Comparison of ENCODE assay signal across 8 cellular contexts in the genomic region with DNA sequence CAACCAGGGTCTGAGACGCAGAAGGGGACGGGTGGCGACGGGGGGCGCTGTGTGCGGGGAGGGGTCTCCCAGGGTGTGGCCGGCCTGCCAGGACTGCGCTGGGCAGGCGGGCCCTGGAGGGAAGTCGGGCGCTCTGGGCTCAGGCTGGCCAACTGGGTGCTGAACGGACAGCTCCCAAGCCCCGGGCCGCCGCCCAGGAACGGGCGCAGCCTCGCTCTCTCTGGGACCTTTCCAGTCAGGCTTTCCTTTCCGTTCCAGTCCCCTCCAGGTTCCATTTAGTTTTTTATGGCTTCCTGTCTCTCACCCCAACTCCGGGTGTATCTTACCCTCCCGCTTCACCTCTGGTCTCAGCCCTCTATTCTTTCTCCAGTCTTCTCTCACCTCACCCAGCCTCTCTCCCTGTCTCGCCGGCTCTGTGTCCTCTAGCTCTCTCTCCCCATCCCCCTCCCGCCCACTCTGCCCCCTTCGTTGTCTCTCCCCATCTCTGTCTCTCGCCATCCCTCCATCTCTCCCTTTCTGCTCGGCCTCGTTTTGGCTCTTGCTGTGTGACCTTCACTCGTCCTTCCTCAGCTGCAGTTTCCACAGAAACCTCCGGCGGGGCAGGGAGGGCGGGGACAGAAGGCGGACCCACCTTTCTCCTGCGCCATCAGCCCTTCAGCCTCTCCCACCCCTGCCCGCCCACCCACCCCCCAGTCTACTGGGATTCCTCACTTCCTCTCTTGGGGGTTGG. TPM values are rescaled to one million over a fixed set of nuclear protein-coding genes. Genes with fewer than 3 reads are reported as not detected.
DNase-seq lines count a peak whose midpoint lies in the region; ATAC-seq, FAIRE-seq and TF ChIP-seq lines count a peak whose summit lies in the region.

No MANE protein-coding gene starts in this region.

- in situ Hi-C loops in HAP-1 (cut with MboI; ENCODE audit: low sequenced_read_pairs): no loop called here

- 4% methylated on average over 33 of the region's 35 CpGs for WGBS in A549 (ENCODE audit: missing lambda C conversion rate)
- 2 to 3% methylated on average over 35 of the region's 35 CpGs for WGBS in thyroid gland, 2 donors

- TF ChIP-seq POLR2A in A549 (IDR thresholded peaks at IDR 0.05; ENCODE audit: low read length) (no peak), thyroid gland (IDR thresholded peaks at IDR 0.05) (no peak)

- CTCF ChIA-PET in A549 (lab: Yijun Ruan, JAX) (interaction anchor here (0.7 to 14.8 kb wide), 11 partner anchors 11 to 290 kb away, joined by 3 to 344 read pairs (median 4); no protein-coding TSS in a partner anchor), T-cell (lab: Charles Lee) (interaction anchor here in 1 of 2 donors (0.6 kb wide), 1 partner anchor 11 kb away, joined by 3 read pairs; no protein-coding TSS in a partner anchor)

- peak; percentile 82 for FAIRE-seq in A549 (lab: Jason Lieb, UNC)

- H3K36me3 Mint-ChIP-seq in T-cell: no peaks in the 10 kb centered on the region

- DNase-seq in A549 (ENCODE audit: low read depth in 1 of 2, low spot score in 1 of 2) (peak; percentile 69 to 95), HAP-1 (ENCODE audit: low spot score in 2 of 2) (peak; percentile 10 to 68), T-cell (peak in 23 of 34 experiments; percentile 8 to 48 (median 30)), left lobe of liver (ENCODE audit: low spot score) (no peak), thyroid gland (peak; percentile 38 to 56), NCI-H510A treated with DMSO at 0.1 percent for 48 hours (lab: John Stamatoyannopoulos, UW) (no peak)
- peak; percentile 21 for DNase-seq in central memory CD4-positive, alpha-beta T cell

- H3K27me3 ChIP-seq in HAP-1 (ENCODE audit: low read depth) (peaks cover 13% of the 10 kb centered on the region), thyroid gland (peaks cover 14% of the 10 kb centered on the region)

- peaks cover 39 to 52% (median 45%) of the 10 kb centered on the region in 3 donors for H3K4me1 Mint-ChIP-seq in T-cell

- TF ChIP-seq CTCF in A549 (IDR thresholded peaks at IDR 0.05): no peak
- no peak for TF ChIP-seq CTCF in thyroid gland (IDR thresholded peaks at IDR 0.05)

- H3K4me3 Mint-ChIP-seq in T-cell: peak overlapping the region in 2 of 3 donors; percentile 31 to 50

- peaks cover 60 to 74% of the 10 kb centered on the region in 2 donors for H3K27me3 Mint-ChIP-seq in T-cell

- H3K4me1 ChIP-seq in A549 (peaks cover 30% of the 10 kb centered on the region), HAP-1 (no peaks in the 10 kb centered on the region), thyroid gland (peaks cover 0 to 12% of the 10 kb centered on the region in 2 donors)

- POLR2A ChIA-PET in A549 (lab: Yijun Ruan, JAX) (interaction anchor here (0.7 to 1.0 kb wide), 2 partner anchors 13 to 38 kb away, joined by 3 read pairs; a partner anchor contains a TSS), T-cell (lab: Charles Lee) (interaction anchor here in 1 of 2 donors (0.7 kb wide), 1 partner anchor 77 kb away, joined by 4 read pairs; no protein-coding TSS in a partner anchor)

- TF ChIP-seq RAD21 in A549 (conservative IDR thresholded peaks at IDR 0.05 in 1 of 2, IDR thresholded peaks at IDR 0.05 in 1 of 2): no peak

- H3K9me3 ChIP-seq in A549: no peaks in the 10 kb centered on the region
- no peaks in the 10 kb centered on the region for H3K9me3 ChIP-seq in HAP-1
- H3K9me3 ChIP-seq in thyroid gland: no peaks in the 10 kb centered on the region

- no peak overlapping the region for H3K27ac ChIP-seq in A549
- H3K27ac ChIP-seq in thyroid gland: no peak overlapping the region

- ATAC-seq in A549 (peak; percentile 57 to 76), T-cell (replicated peaks in 1 of 4) (peak in 1 of 4 experiments; percentile 28), left lobe of liver (peak; percentile 69), GM18868 (IDR thresholded peaks at IDR 0.05; ENCODE audit: unreplicated experiment) (no peak)

- TF ChIP-seq EP300 in A549 (IDR thresholded peaks at IDR 0.05): no peak

- intact Hi-C loops in thyroid gland (cut with DNase I): no loop called here

- peak overlapping the region; percentile 100 for H3K4me2 ChIP-seq in A549

- H3K4me3 ChIP-seq in A549 (peak overlapping the region; percentile 47), HAP-1 (no peak overlapping the region), thyroid gland (replicated peaks in 1 of 3) (no peak overlapping the region)

- H3K9me3 Mint-ChIP-seq in T-cell: no peaks in the 10 kb centered on the region

- H3K36me3 ChIP-seq in HAP-1 (replicated peaks): no peaks in the 10 kb centered on the region
- no peaks in the 10 kb centered on the region for H3K36me3 ChIP-seq in thyroid gland

- no peak overlapping the region for H3K27ac Mint-ChIP-seq in T-cell

TF ChIP-seq in A549, 52 proteins besides CTCF, POLR2A, EP300 and RAD21 (continues in another document):
- no peak for TF ChIP-seq RNF2 (IDR thresholded peaks at IDR 0.05; ENCODE audit: borderline replicate concordance, low read depth)
- peak; percentile 93; the same call in 1 of the 2 replicates for TF ChIP-seq EHMT2 (IDR thresholded peaks at IDR 0.05; ENCODE audit: low read depth)
- no peak for TF ChIP-seq ESRRA (IDR thresholded peaks at IDR 0.05; ENCODE audit: borderline replicate concordance, low read length)
- no peak for TF ChIP-seq ZFP36 (IDR thresholded peaks at IDR 0.05; ENCODE audit: borderline replicate concordance, partially characterized antibody)
- TF ChIP-seq FOSL2 (IDR thresholded peaks at IDR 0.05): no peak
- TF ChIP-seq FOSL2 (CRISPR knock-in tag; IDR thresholded peaks at IDR 0.05): no peak
- TF ChIP-seq MAFK (IDR thresholded peaks at IDR 0.05; ENCODE audit: partially characterized antibody): no peak
- TF ChIP-seq CBX8 (IDR thresholded peaks at IDR 0.05): no peak
- no peak for TF ChIP-seq SMC3 (IDR thresholded peaks at IDR 0.05)
- no peak for TF ChIP-seq ZC3H11A (IDR thresholded peaks at IDR 0.05)
- TF ChIP-seq FOXS1 (CRISPR knock-in tag; IDR thresholded peaks at IDR 0.05): peak; percentile 81; the same call in 1 of the 2 replicates
- TF ChIP-seq, protein P1, sequence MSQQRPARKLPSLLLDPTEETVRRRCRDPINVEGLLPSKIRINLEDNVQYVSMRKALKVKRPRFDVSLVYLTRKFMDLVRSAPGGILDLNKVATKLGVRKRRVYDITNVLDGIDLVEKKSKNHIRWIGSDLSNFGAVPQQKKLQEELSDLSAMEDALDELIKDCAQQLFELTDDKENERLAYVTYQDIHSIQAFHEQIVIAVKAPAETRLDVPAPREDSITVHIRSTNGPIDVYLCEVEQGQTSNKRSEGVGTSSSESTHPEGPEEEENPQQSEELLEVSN (IDR thresholded peaks at IDR 0.05; ENCODE audit: borderline replicate concordance, low read depth): no peak
- TF ChIP-seq EHF (CRISPR knock-in tag; IDR thresholded peaks at IDR 0.05): peak; percentile 67; the same call in 1 of the 2 replicates
- peak; percentile 78 for TF ChIP-seq HOXB5 (CRISPR knock-in tag; IDR thresholded peaks at IDR 0.05)
- TF ChIP-seq GATA3 (IDR thresholded peaks at IDR 0.05; ENCODE audit: borderline replicate concordance): no peak
- TF ChIP-seq NFE2L2 (conservative IDR thresholded peaks at IDR 0.05; ENCODE audit: low read length): no peak
- TF ChIP-seq, protein P2, sequence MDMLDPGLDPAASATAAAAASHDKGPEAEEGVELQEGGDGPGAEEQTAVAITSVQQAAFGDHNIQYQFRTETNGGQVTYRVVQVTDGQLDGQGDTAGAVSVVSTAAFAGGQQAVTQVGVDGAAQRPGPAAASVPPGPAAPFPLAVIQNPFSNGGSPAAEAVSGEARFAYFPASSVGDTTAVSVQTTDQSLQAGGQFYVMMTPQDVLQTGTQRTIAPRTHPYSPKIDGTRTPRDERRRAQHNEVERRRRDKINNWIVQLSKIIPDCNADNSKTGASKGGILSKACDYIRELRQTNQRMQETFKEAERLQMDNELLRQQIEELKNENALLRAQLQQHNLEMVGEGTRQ (IDR thresholded peaks at IDR 0.05): no peak
- TF ChIP-seq JUN (IDR thresholded peaks at IDR 0.05): no peak
- TF ChIP-seq HEYL (CRISPR knock-in tag; IDR thresholded peaks at IDR 0.05): no peak
- peak; percentile 71; the same call in 1 of the 2 replicates for TF ChIP-seq HOXB13 (CRISPR knock-in tag; IDR thresholded peaks at IDR 0.05; ENCODE audit: low read depth)
- TF ChIP-seq TP53 (CRISPR knock-in tag; IDR thresholded peaks at IDR 0.05): no peak

RNA-seq across cellular contexts. Expression of a gene that starts 3.3 kb away (rescaled TPM):
- polyA plus RNA-seq in A549 (2011; rRNA removed) (0.67 and 0.69 TPM in 2 replicates), A549 (2017; fragmentation: RNase III; extraction: RNeasy Plus Mini Kit Qiagen cat#74134 plus additional on column Dnase treatment) (3.4 to 3.8 TPM (median 3.7 TPM) in 3 replicates)
- 1.2 and 1.3 TPM in 2 replicates for polyA plus RNA-seq in A549 (2012; cell fraction: cytosol; rRNA removed)
- polyA plus RNA-seq in A549 (2012; cell fraction: nucleus; rRNA removed): 2.9 and 3.8 TPM in 2 replicates
- 1.3 and 2.6 TPM in 2 replicates for polyA minus RNA-seq in A549 (2011; rRNA and poly(A)+ RNA removed)
- total RNA-seq in T-cell (10 to 100 TPM in 1 of 5 donors, 1 to 10 TPM in 4; 4.3 to 14.4 (median 6.3) TPM), left lobe of liver (0.10 TPM), thyroid gland (under 1 TPM in 1 of 4 donors, not detected in 3; 0.13 TPM)

RNA-seq across cellular contexts. Expression of a gene that starts 38.2 kb away (rescaled TPM):
- polyA plus RNA-seq in A549 (2011; rRNA removed): 117 and 137 TPM in 2 replicates
- 315 and 361 TPM in 2 replicates for polyA plus RNA-seq in A549 (2012; cell fraction: cytosol; rRNA removed)
- 405 and 426 TPM in 2 replicates for polyA plus RNA-seq in A549 (2012; cell fraction: nucleus; rRNA removed)
- 199 to 247 TPM (median 246 TPM) in 3 replicates for polyA plus RNA-seq in A549 (2017; fragmentation: RNase III; extraction: RNeasy Plus Mini Kit Qiagen cat#74134 plus additional on column Dnase treatment)
- 73.2 and 77.6 TPM in 2 replicates for polyA minus RNA-seq in A549 (2011; rRNA and poly(A)+ RNA removed)
- 100 to 1,000 TPM in 4 of 5 donors, 10 to 100 TPM in 1; 67.0 to 143 (median 131) TPM for total RNA-seq in T-cell
- total RNA-seq in left lobe of liver: 106 TPM
- 100 to 1,000 TPM; 138 to 359 (median 241) TPM for total RNA-seq in thyroid gland

Comparison
In these comparisons a context has a peak if more than half of its experiments do, and no peak if none do; other contexts are left out.
1. DNase-seq: peak in A549 (2 of 2), HAP-1 (2 of 2), T-cell (23 of 34), central memory CD4-positive, alpha-beta T cell (single experiment) and thyroid gland (2 of 2); none in left lobe of liver (single experiment) and NCI-H510A treated with DMSO at 0.1 percent for 48 hours (single experiment).